Comparison of ENCODE assay signal across 32 cellular contexts in genomic region chr7:95493844-95494243, GRCh38. TPM values are rescaled to one million over a fixed set of nuclear protein-coding genes. Genes with fewer than 3 reads are reported as not detected.
"Had no signal": no experiment of that assay in that cellular context is flagged by ENCODE, and none has a peak within 500 bp of the region (broad histone marks: within the 10 kb centered on the region; RNA-seq: fewer than 3 reads in every experiment).

No MANE protein-coding gene starts in this region.

- H3K9me3 ChIP-seq: neutrophil, ovary, psoas muscle, spleen, suprapubic skin, testis, tibial artery, transverse colon, upper lobe of right lung, vagina had no signal

- H3K9ac ChIP-seq: parathyroid adenoma had no signal

- DNase-seq: naive thymus-derived CD8-positive, alpha-beta T cell; nephron progenitor cell; nucleus accumbens; ovary; posterior cingulate gyrus; psoas muscle; right cardiac atrium; spleen; stimulated activated CD4-positive, alpha-beta T cell treated with anti-CD3 and anti-CD28 coated beads, Interleukin-12 subunit alpha, Interleukin-12 subunit beta, amount 100 ng/mL, for 4 hours; stimulated activated CD4-positive, alpha-beta T cell treated with anti-CD3 and anti-CD28 coated beads, Interleukin-1b, Interleukin-23, amount 100 ng/mL, for 48 hours; stimulated activated CD4-positive, alpha-beta T cell treated with anti-CD3 and anti-CD28 coated beads, Interleukin-4, amount 100 ng/mL, for 1 hour; stimulated activated CD4-positive, alpha-beta T cell treated with anti-CD3 and anti-CD28 coated beads, Interleukin-4, amount 100 ng/mL, for 4 hours; stimulated activated CD8-positive, alpha-beta memory T cell treated with anti-CD3 and anti-CD28 coated beads, Interleukin-4, amount 100 ng/mL, for 48 hours; stimulated activated naive CD4-positive, alpha-beta T cell; stimulated activated naive CD8-positive, alpha-beta T cell treated with anti-CD3 and anti-CD28 coated beads, Interleukin-15, amount 100 ng/mL, for 72 hours; stimulated activated naive CD8-positive, alpha-beta T cell treated with anti-CD3 and anti-CD28 coated beads, Interleukin-15, Interleukin-2, amounts not matched to agents 100 U/mL and 50 U/mL, for 24 hours; substantia nigra; testis; tibial artery; transverse colon; upper lobe of right lung had no signal

- H3K27me3 ChIP-seq: neutrophil, ovary, spleen, suprapubic skin, testis, tibial artery, transverse colon, upper lobe of right lung, vagina had no signal

- H3K27ac ChIP-seq: neutrophil, ovary, parathyroid adenoma, psoas muscle, skin epidermis, spleen, suprapubic skin, testis, tibial artery, transverse colon, upper lobe of right lung, vagina had no signal

- H3K36me3 ChIP-seq: neutrophil, ovary, spleen, suprapubic skin, tibial artery, transverse colon, upper lobe of right lung, vagina had no signal

- H3K4me2 ChIP-seq: smooth muscle cell had no signal

- ATAC-seq: naive thymus-derived CD8-positive, alpha-beta T cell; natural killer cell treated with Interleukin-12 subunit alpha and Interleukin-12 subunit beta and Interleukin-15 and Interleukin-18, amount 100 ng/mL, for 72 hours; psoas muscle; right cardiac atrium; sciatic nerve; stimulated activated memory B cell treated with anti-CD40 and anti-IgM and Interleukin-4, amounts not matched to agents 10 μg/mL and 1 μg/mL and 100 μg/mL, for 72 hours; stimulated activated naive CD8-positive, alpha-beta T cell treated with anti-CD3 and anti-CD28 coated beads, Interleukin-15, amount 100 ng/mL, for 72 hours; stimulated activated naive CD8-positive, alpha-beta T cell treated with anti-CD3 and anti-CD28 coated beads, Interleukin-15, Interleukin-2, amounts not matched to agents 100 U/mL and 50 U/mL, for 24 hours; upper lobe of right lung had no signal

- H3K79me2 ChIP-seq: parathyroid adenoma had no signal

- H3K4me3 ChIP-seq: ovary, psoas muscle, skin epidermis, smooth muscle cell, spleen, suprapubic skin, testis, tibial artery, transverse colon, upper lobe of right lung, vagina had no signal

- H2AFZ ChIP-seq: parathyroid adenoma had no signal

- H3K4me1 ChIP-seq: parathyroid adenoma, spleen, suprapubic skin, testis, tibial artery, transverse colon, upper lobe of right lung, vagina had no signal

RNA-seq across cellular contexts. Expression of gene ASB4, which starts 8.1 kb away (rescaled TPM):
- total RNA-seq: naive thymus-derived CD8-positive, alpha-beta T cell; natural killer cell treated with Interleukin-12 subunit alpha and Interleukin-12 subunit beta and Interleukin-15 and Interleukin-18, amount 100 ng/mL, for 72 hours; progenitor cell of endocrine pancreas; renal cortical epithelial cell; smooth muscle cell; spleen; transverse colon had no signal
- polyA plus RNA-seq: naive thymus-derived CD8-positive, alpha-beta T cell; smooth muscle cell had no signal
